In genomic region chr20:56467969-56468316, GRCh38 we compare ENCODE assay signal across 1 cellular context.
TF ChIP-seq lines count a peak whose summit lies in the region.

No MANE protein-coding gene starts in this region.

TF ChIP-seq in A549, 52 proteins besides CTCF, POLR2A, EP300 and RAD21 (continued from another document):
- no peak for TF ChIP-seq BHLHE40 (IDR thresholded peaks at IDR 0.05; ENCODE audit: low read depth, low read length)
- no peak for TF ChIP-seq TP53 (CRISPR knock-in tag; IDR thresholded peaks at IDR 0.05)
- no peak for TF ChIP-seq ESRRA (IDR thresholded peaks at IDR 0.05; ENCODE audit: borderline replicate concordance, low read length)
- TF ChIP-seq USF2 (IDR thresholded peaks at IDR 0.05), result no peak
- TF ChIP-seq CEBPB (IDR thresholded peaks at IDR 0.05), result no peak
- no peak for TF ChIP-seq POLR2AphosphoS2 (conservative IDR thresholded peaks at IDR 0.05; ENCODE audit: low read length)
- no peak for TF ChIP-seq REST (IDR thresholded peaks at IDR 0.05)
